1 cellular context compared by ENCODE assay signal in genomic region chr2:27071277-27071989, GRCh38.
TF ChIP-seq lines count a peak whose summit lies in the region.

OST4 (minus strand) TSS chr2:27071654.

TF ChIP-seq in A549, 52 proteins besides CTCF, POLR2A, EP300 and RAD21 (continued from another document):
- TF ChIP-seq MAX (IDR thresholded peaks at IDR 0.05) (peak; percentile 87), RNF2 (IDR thresholded peaks at IDR 0.05; ENCODE audit: borderline replicate concordance, low read depth) (no peak), JUN (IDR thresholded peaks at IDR 0.05) (peak; percentile 85 to 97; a peak in 4 of 5 replicates), MYC (IDR thresholded peaks at IDR 0.05; ENCODE audit: borderline replicate concordance, low read length) (0 out of 2 replicates have a peak, but pooled peaks have one; percentile 26), SREBF2 (IDR thresholded peaks at IDR 0.05) (no peak), RARB (CRISPR knock-in tag; IDR thresholded peaks at IDR 0.05) (no peak)
